Comparison of ENCODE assay signal across 20 cellular contexts in the genomic region with DNA sequence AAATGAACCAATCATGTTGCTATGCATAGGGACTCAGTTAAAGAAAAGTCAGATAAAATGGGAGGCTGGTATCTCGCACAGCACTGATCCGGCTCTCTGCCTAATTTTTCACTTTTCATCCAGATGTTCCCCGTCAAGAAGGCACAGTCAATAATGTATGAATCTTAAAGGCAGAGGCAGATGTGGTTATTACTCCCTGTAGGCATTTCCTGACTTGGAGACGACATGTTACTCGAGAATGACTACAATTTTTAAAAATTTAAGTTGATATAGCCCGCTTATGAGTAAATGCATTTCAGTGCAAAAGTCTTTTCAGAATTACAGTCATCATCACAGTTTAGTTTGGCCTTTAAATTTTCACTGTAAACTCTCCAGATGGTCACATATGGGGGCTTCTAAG.
"Had no signal": no experiment of that assay in that cellular context is flagged by ENCODE, and none has a peak within 500 bp of the region (broad histone marks: within the 10 kb centered on the region; RNA-seq: fewer than 3 reads in every experiment).

No MANE protein-coding gene starts in this region.

- H3K4me3 ChIP-seq: ascending aorta, body of pancreas, cardiac muscle cell had no signal

- H3K27ac ChIP-seq: ascending aorta, body of pancreas, cardiac muscle cell, KMS-11, VCaP had no signal

- H3K9ac ChIP-seq: KMS-11 had no signal

- H3K36me3 ChIP-seq: ascending aorta, cardiac muscle cell had no signal

- H3K9me3 ChIP-seq: body of pancreas had no signal

- H3K4me2 ChIP-seq: KMS-11 had no signal

- H3K27me3 ChIP-seq: ascending aorta, body of pancreas, cardiac muscle cell had no signal

- ATAC-seq: activated CD8-positive, alpha-beta T cell treated with anti-CD3 and anti-CD28 coated beads for 36 hours; activated T-cell treated with anti-CD3 and anti-CD28 coated beads, Interleukin-2, amount 50 U/mL, for 72 hours; body of pancreas; PC-3; T-cell had no signal

- DNase-seq: activated CD4-positive, alpha-beta T cell treated with anti-CD3 and anti-CD28 coated beads for 4 hours; activated CD8-positive, alpha-beta memory T cell treated with anti-CD3 and anti-CD28 coated beads, Interleukin-2, amount 50 U/mL, for 4 hours; activated CD8-positive, alpha-beta T cell treated with anti-CD3 and anti-CD28 coated beads for 36 hours; activated T-cell treated with anti-CD3 and anti-CD28 coated beads, Interleukin-2, amount 50 U/mL, for 72 hours; amniotic stem cell; MV-4-11; NCI-H1694; NCI-H2029 treated with DMSO at 0.1 percent for 48 hours; NCI-H345; NCI-H510A; PC-3; SHP77 treated with DMSO at 0.1 percent for 48 hours; T-cell; T-helper 2 cell; T1000 had no signal

- H3K4me1 ChIP-seq: ascending aorta, body of pancreas had no signal
